ENCODE assay signal across 8 cellular contexts in genomic region chr20:31569163-31570020, GRCh38. TPM values are rescaled to one million over a fixed set of nuclear protein-coding genes. Genes with fewer than 3 reads are reported as not detected.
DNase-seq lines count a peak whose midpoint lies in the region; ATAC-seq and TF ChIP-seq lines count a peak whose summit lies in the region.

No MANE protein-coding gene starts in this region.

- no peak for TF ChIP-seq EP300 in sigmoid colon (IDR thresholded peaks at IDR 0.05)

- H3K4me3 ChIP-seq in SK-N-MC (no peak overlapping the region), sigmoid colon (no peak overlapping the region)

- no peaks in the 10 kb centered on the region for H3K9me3 ChIP-seq in CD4-positive, alpha-beta T cell (ENCODE audit: control insufficient read depth, low read length)
- H3K9me3 ChIP-seq in SK-N-MC (ENCODE audit: low read depth, low read length) = no peaks in the 10 kb centered on the region
- no peaks in the 10 kb centered on the region for H3K9me3 ChIP-seq in sigmoid colon

- H3K4me1 Mint-ChIP-seq in CD4-positive, alpha-beta T cell (ENCODE audit: low read depth) = peaks cover 29% of the 10 kb centered on the region
- peaks cover 32% of the 10 kb centered on the region for H3K4me1 Mint-ChIP-seq in activated naive CD4-positive, alpha-beta T cell treated with anti-CD3 and anti-CD28 coated beads, Interleukin-2, amount 50 U/mL, for 24 hours

- H3K36me3 ChIP-seq in SK-N-MC (ENCODE audit: insufficient read depth, low read length) (peaks cover under 1% of the 10 kb centered on the region; the same call in 1 of the 2 replicates), sigmoid colon (peaks cover 0 to 40% (median 5%) of the 10 kb centered on the region in 4 donors)

- peaks cover 34% of the 10 kb centered on the region for H3K36me3 Mint-ChIP-seq in CD4-positive, alpha-beta T cell (ENCODE audit: low read depth)
- peaks cover under 1% of the 10 kb centered on the region for H3K36me3 Mint-ChIP-seq in activated naive CD4-positive, alpha-beta T cell treated with anti-CD3 and anti-CD28 coated beads, Interleukin-2, amount 50 U/mL, for 24 hours

- H3K4me3 Mint-ChIP-seq in CD4-positive, alpha-beta T cell = peak overlapping the region; percentile 23
- H3K4me3 Mint-ChIP-seq in activated naive CD4-positive, alpha-beta T cell treated with anti-CD3 and anti-CD28 coated beads, Interleukin-2, amount 50 U/mL, for 24 hours = no peak overlapping the region

- 33 to 47% methylated on average over 10 of the region's 10 CpGs for WGBS in sigmoid colon, 2 donors

- CTCF ChIA-PET in CD4-positive, alpha-beta T cell (lab: Charles Lee) = interaction anchor here (0.7 to 16.9 kb wide), 9 partner anchors 9 to 66 kb away, joined by 3 to 347 read pairs (median 4); partner anchors contain the start of gene ID1

- peaks cover 0 to 26% (median 16%) of the 10 kb centered on the region in 4 donors for H3K4me1 ChIP-seq in sigmoid colon

- H3K9me3 Mint-ChIP-seq in CD4-positive, alpha-beta T cell = no peaks in the 10 kb centered on the region
- H3K9me3 Mint-ChIP-seq in activated naive CD4-positive, alpha-beta T cell treated with anti-CD3 and anti-CD28 coated beads, Interleukin-2, amount 50 U/mL, for 24 hours = no peaks in the 10 kb centered on the region

- DNase-seq in CD4-positive, alpha-beta T cell = peak; percentile 38 to 68 (median 54)
- DNase-seq in HT1080 (ENCODE audit: low read depth) (peak; percentile 60), SK-N-MC (ENCODE audit: low read depth, low spot score) (no peak), left ventricle myocardium superior (peak; percentile 65), sigmoid colon (peak; percentile 70)

- no peaks in the 10 kb centered on the region for H3K27me3 Mint-ChIP-seq in CD4-positive, alpha-beta T cell
- H3K27me3 Mint-ChIP-seq in activated naive CD4-positive, alpha-beta T cell treated with anti-CD3 and anti-CD28 coated beads, Interleukin-2, amount 50 U/mL, for 24 hours = no peaks in the 10 kb centered on the region

- POLR2A ChIA-PET in CD4-positive, alpha-beta T cell (lab: Charles Lee) = interaction anchor here (1.2 to 4.6 kb wide), 3 partner anchors 9 to 43 kb away, joined by 5 to 26 read pairs (median 13); partner anchors contain the start of gene ID1

- no peak overlapping the region for H3K9ac ChIP-seq in SK-N-MC (ENCODE audit: insufficient read length)

- peak overlapping the region; percentile 55 for H3K27ac Mint-ChIP-seq in CD4-positive, alpha-beta T cell
- peak overlapping the region; percentile 17 for H3K27ac Mint-ChIP-seq in activated naive CD4-positive, alpha-beta T cell treated with anti-CD3 and anti-CD28 coated beads, Interleukin-2, amount 50 U/mL, for 24 hours

- intact Hi-C loops in CD4-positive, alpha-beta T cell (cut with DNase I, micrococcal nuclease) = loop anchor here in 1 of 2 experiments (1.0 to 5.0 kb wide), 2 partner anchors 43 to 153 kb away; partner anchors contain the start of gene BCL2L1
- intact Hi-C loops in left ventricle myocardium superior (cut with micrococcal nuclease) (no loop called here), sigmoid colon (cut with DNase I) (loop anchor here (2.0 to 5.0 kb wide), 2 partner anchors 43 to 153 kb away; partner anchors contain the start of gene BCL2L1)

- peak; percentile 31 for ATAC-seq in CD4-positive, alpha-beta T cell (ENCODE audit: poor library complexity)
- ATAC-seq in left ventricle myocardium superior (peak; percentile 6), HG02678 (IDR thresholded peaks at IDR 0.05; ENCODE audit: unreplicated experiment) (no peak), HG03457 (IDR thresholded peaks at IDR 0.05; ENCODE audit: unreplicated experiment) (no peak)

- no peak for TF ChIP-seq POLR2A in sigmoid colon (IDR thresholded peaks at IDR 0.05)

- peak; percentile 86 for TF ChIP-seq CTCF in CD4-positive, alpha-beta T cell (IDR thresholded peaks at IDR 0.05)
- TF ChIP-seq CTCF in sigmoid colon (IDR thresholded peaks at IDR 0.05) = peak; percentile 45 to 89 (median 72)

- no peak overlapping the region for H3K27ac ChIP-seq in CD4-positive, alpha-beta T cell (ENCODE audit: low read depth, low read length)
- peak overlapping the region; percentile 74 for H3K27ac ChIP-seq in SK-N-MC
- peak overlapping the region; percentile 90 to 95 (median 92) for H3K27ac ChIP-seq in sigmoid colon

- H3K27me3 ChIP-seq in CD4-positive, alpha-beta T cell (ENCODE audit: control insufficient read depth, insufficient read depth, low read length) = no peaks in the 10 kb centered on the region
- no peaks in the 10 kb centered on the region for H3K27me3 ChIP-seq in sigmoid colon

RNA-seq across cellular contexts. Expression of gene ID1, which starts 35.7 kb away (rescaled TPM):
- total RNA-seq in CD4-positive, alpha-beta T cell = 10 to 100 TPM; 22.8 to 24.2 TPM
- 421 and 433 TPM in 2 replicates for total RNA-seq in HT1080 (2014; rRNA removed; shearing (Covaris generic))
- polyA plus RNA-seq in HT1080 (2015; cell fraction: cytosol; rRNA removed) = 362 and 372 TPM in 2 replicates
- polyA plus RNA-seq in HT1080 (2015; cell fraction: nucleus; rRNA removed) = 449 and 487 TPM in 2 replicates
- total RNA-seq in left ventricle myocardium superior = 99.2 TPM
- 100 to 1,000 TPM; 111 to 230 (median 147) TPM for total RNA-seq in sigmoid colon
- polyA plus RNA-seq in sigmoid colon = 100 to 1,000 TPM; 329 to 368 (median 342) TPM

RNA-seq across cellular contexts. Expression of gene HM13, which starts 55.1 kb away (rescaled TPM):
- 100 to 1,000 TPM in 1 of 2 experiments, 10 to 100 TPM in 1; 97.8 to 113 TPM for total RNA-seq in CD4-positive, alpha-beta T cell
- 64.3 and 83.5 TPM in 2 replicates for total RNA-seq in HT1080 (2014; rRNA removed; shearing (Covaris generic))
- polyA plus RNA-seq in HT1080 (2015; cell fraction: cytosol; rRNA removed) = 193 and 201 TPM in 2 replicates
- polyA plus RNA-seq in HT1080 (2015; cell fraction: nucleus; rRNA removed) = 243 and 272 TPM in 2 replicates
- total RNA-seq in left ventricle myocardium superior (39.2 TPM), sigmoid colon (10 to 100 TPM; 34.8 to 64.3 (median 38.4) TPM)
- polyA plus RNA-seq in sigmoid colon = 100 to 1,000 TPM in 2 of 3 donors, 10 to 100 TPM in 1; 62.5 to 304 (median 188) TPM

Comparison
In these comparisons a context has a peak if more than half of its experiments do, and no peak if none do; other contexts are left out.
1. ATAC-seq: peak in CD4-positive, alpha-beta T cell (single experiment) and left ventricle myocardium superior (single experiment); none in HG02678 (single experiment) and HG03457 (single experiment).